In the genomic region with DNA sequence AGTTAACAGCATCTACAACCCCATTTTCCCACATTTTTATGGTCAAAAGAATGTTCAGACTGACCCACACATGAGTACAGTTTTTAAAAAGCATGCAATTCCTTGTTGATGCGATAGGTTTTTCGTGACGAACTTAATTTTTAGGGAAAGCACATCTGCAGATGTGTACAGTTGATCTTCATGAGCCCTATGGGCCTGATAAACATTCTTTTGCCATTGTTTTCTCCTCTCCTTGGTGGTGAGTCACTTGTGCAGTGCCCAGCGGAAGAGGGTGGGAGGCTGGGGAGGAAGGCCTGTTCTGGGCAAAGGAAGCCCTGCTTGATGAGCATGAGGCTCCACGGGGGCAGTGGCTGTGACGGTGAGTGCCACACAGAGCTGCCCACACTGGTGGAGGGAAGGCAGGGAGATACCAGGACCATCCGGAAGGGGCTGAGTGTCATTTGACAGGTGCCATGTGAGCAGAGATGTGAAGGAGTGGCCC, we compare ENCODE assay signal across 1 cellular context.
TF ChIP-seq lines count a peak whose summit lies in the region.

No MANE protein-coding gene starts in this region.

TF ChIP-seq in K562, 482 proteins besides CTCF, POLR2A, EP300 and RAD21:
- TF ChIP-seq POLR2G (IDR thresholded peaks at IDR 0.05; ENCODE audit: low read depth, low read length) (peak; percentile 56), RBFOX2 (IDR thresholded peaks at IDR 0.05; ENCODE audit: low read depth, low read length) (peak; percentile 55; the same call in 1 of the 2 replicates), TCF3 (CRISPR knock-in tag; IDR thresholded peaks at IDR 0.05) (no peak), NCOR1 (IDR thresholded peaks at IDR 0.05) (no peak), CEBPG (CRISPR knock-in tag; IDR thresholded peaks at IDR 0.05) (0 out of 2 replicates have a peak, but pooled peaks have one; percentile 9), CEBPG (tag; conservative IDR thresholded peaks at IDR 0.05 in 1 of 2, IDR thresholded peaks at IDR 0.05 in 1 of 2) (no peak)
- TF ChIP-seq, protein P1, sequence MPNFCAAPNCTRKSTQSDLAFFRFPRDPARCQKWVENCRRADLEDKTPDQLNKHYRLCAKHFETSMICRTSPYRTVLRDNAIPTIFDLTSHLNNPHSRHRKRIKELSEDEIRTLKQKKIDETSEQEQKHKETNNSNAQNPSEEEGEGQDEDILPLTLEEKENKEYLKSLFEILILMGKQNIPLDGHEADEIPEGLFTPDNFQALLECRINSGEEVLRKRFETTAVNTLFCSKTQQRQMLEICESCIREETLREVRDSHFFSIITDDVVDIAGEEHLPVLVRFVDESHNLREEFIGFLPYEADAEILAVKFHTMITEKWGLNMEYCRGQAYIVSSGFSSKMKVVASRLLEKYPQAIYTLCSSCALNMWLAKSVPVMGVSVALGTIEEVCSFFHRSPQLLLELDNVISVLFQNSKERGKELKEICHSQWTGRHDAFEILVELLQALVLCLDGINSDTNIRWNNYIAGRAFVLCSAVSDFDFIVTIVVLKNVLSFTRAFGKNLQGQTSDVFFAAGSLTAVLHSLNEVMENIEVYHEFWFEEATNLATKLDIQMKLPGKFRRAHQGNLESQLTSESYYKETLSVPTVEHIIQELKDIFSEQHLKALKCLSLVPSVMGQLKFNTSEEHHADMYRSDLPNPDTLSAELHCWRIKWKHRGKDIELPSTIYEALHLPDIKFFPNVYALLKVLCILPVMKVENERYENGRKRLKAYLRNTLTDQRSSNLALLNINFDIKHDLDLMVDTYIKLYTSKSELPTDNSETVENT (CRISPR knock-in tag; IDR thresholded peaks at IDR 0.05): peak; percentile 37; the same call in 1 of the 2 replicates
